Comparison of ENCODE assay signal across 1 cellular context in the genomic region with DNA sequence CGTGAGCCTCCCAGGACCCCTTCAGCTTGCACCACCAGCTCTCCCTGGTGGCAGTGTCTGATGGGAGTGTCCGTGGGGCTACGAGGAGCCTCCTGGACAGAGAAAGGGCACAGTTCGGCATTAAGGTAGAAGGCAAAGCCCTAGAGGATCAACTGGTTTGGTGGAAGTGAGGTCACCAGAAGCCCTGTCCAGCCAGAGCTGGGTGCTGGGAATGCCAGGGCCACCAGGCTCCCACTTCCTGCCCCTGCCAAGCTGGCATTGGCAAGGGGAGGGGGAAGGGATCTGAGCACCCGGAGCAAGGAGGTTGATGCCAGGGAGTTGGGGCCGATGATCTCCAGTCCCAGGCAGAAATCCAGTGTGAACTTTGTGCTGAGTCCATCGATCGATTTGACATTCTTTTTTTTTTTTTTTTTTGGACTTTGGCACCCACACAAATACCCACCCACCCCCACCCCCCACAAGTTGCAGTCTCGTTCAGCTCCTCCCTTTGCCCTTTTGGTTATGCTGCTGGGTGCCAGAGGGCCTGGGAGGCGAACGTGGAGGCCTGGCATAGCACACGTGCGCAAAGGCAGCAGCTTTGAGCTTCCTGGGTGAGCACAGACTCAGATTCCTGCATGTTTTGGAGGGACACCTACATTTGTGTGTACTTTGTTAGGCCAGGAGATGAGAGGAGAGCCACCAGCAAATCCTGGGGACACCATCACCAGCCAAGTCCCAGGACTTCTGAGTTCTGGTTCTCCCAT.
A peak's percentile ranks its signal among the peaks of the same experiment; 100 is the strongest.
TF ChIP-seq lines count a peak whose summit lies in the region.

No MANE protein-coding gene starts in this region.

TF ChIP-seq in HepG2, 621 proteins besides CTCF, POLR2A, EP300 and RAD21 (continued from another document and continues in another):
- TF ChIP-seq, protein P1, sequence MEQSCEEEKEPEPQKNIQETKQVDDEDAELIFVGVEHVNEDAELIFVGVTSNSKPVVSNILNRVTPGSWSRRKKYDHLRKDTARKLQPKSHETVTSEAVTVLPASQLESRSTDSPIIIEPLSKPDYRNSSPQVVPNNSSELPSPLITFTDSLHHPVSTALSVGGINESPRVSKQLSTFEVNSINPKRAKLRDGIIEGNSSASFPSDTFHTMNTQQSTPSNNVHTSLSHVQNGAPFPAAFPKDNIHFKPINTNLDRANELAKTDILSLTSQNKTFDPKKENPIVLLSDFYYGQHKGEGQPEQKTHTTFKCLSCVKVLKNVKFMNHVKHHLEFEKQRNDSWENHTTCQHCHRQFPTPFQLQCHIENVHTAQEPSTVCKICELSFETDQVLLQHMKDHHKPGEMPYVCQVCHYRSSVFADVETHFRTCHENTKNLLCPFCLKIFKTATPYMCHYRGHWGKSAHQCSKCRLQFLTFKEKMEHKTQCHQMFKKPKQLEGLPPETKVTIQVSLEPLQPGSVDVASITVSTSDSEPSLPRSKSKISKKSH (CRISPR knock-in tag; IDR thresholded peaks at IDR 0.05; ENCODE audit: borderline replicate concordance) = no peak
- no peak for TF ChIP-seq SSRP1 (CRISPR knock-in tag; IDR thresholded peaks at IDR 0.05)
- peak; percentile 91; the same call in 1 of the 2 replicates for TF ChIP-seq ZNF556 (CRISPR knock-in tag; IDR thresholded peaks at IDR 0.05; ENCODE audit: borderline replicate concordance)
- no peak for TF ChIP-seq ZKSCAN5 (CRISPR knock-in tag; IDR thresholded peaks at IDR 0.05)
- TF ChIP-seq, protein P2, sequence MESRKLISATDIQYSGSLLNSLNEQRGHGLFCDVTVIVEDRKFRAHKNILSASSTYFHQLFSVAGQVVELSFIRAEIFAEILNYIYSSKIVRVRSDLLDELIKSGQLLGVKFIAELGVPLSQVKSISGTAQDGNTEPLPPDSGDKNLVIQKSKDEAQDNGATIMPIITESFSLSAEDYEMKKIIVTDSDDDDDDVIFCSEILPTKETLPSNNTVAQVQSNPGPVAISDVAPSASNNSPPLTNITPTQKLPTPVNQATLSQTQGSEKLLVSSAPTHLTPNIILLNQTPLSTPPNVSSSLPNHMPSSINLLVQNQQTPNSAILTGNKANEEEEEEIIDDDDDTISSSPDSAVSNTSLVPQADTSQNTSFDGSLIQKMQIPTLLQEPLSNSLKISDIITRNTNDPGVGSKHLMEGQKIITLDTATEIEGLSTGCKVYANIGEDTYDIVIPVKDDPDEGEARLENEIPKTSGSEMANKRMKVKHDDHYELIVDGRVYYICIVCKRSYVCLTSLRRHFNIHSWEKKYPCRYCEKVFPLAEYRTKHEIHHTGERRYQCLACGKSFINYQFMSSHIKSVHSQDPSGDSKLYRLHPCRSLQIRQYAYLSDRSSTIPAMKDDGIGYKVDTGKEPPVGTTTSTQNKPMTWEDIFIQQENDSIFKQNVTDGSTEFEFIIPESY (CRISPR knock-in tag; IDR thresholded peaks at IDR 0.05) = peak; percentile 56
- TF ChIP-seq ZMYM3 (CRISPR knock-in tag; IDR thresholded peaks at IDR 0.05) = no peak; the same call in 1 of the 2 replicates
- TF ChIP-seq NCOR1 (IDR thresholded peaks at IDR 0.05; ENCODE audit: borderline replicate concordance, low read length) = peak; percentile 98
- TF ChIP-seq HNRNPK (IDR thresholded peaks at IDR 0.05; ENCODE audit: low read depth, low read length, poor library complexity, severe bottlenecking) = no peak
- TF ChIP-seq TBL1XR1 (IDR thresholded peaks at IDR 0.05; ENCODE audit: borderline replicate concordance, low read length, partially characterized antibody) = peak; percentile 60
- peak; percentile 60; the same call in 1 of the 2 replicates for TF ChIP-seq ZNF792 (CRISPR knock-in tag; IDR thresholded peaks at IDR 0.05)
- TF ChIP-seq ZNF737 (CRISPR knock-in tag; IDR thresholded peaks at IDR 0.05; ENCODE audit: borderline replicate concordance) = no peak
- TF ChIP-seq KLF9 (CRISPR knock-in tag; IDR thresholded peaks at IDR 0.05; ENCODE audit: low read depth) = no peak
- TF ChIP-seq ZNF678 (CRISPR knock-in tag; IDR thresholded peaks at IDR 0.05) = no peak
- TF ChIP-seq ZNF44 (CRISPR knock-in tag; IDR thresholded peaks at IDR 0.05) = no peak
- no peak for TF ChIP-seq HDAC6 (IDR thresholded peaks at IDR 0.05; ENCODE audit: low read depth, low read length)
- TF ChIP-seq, protein P3, sequence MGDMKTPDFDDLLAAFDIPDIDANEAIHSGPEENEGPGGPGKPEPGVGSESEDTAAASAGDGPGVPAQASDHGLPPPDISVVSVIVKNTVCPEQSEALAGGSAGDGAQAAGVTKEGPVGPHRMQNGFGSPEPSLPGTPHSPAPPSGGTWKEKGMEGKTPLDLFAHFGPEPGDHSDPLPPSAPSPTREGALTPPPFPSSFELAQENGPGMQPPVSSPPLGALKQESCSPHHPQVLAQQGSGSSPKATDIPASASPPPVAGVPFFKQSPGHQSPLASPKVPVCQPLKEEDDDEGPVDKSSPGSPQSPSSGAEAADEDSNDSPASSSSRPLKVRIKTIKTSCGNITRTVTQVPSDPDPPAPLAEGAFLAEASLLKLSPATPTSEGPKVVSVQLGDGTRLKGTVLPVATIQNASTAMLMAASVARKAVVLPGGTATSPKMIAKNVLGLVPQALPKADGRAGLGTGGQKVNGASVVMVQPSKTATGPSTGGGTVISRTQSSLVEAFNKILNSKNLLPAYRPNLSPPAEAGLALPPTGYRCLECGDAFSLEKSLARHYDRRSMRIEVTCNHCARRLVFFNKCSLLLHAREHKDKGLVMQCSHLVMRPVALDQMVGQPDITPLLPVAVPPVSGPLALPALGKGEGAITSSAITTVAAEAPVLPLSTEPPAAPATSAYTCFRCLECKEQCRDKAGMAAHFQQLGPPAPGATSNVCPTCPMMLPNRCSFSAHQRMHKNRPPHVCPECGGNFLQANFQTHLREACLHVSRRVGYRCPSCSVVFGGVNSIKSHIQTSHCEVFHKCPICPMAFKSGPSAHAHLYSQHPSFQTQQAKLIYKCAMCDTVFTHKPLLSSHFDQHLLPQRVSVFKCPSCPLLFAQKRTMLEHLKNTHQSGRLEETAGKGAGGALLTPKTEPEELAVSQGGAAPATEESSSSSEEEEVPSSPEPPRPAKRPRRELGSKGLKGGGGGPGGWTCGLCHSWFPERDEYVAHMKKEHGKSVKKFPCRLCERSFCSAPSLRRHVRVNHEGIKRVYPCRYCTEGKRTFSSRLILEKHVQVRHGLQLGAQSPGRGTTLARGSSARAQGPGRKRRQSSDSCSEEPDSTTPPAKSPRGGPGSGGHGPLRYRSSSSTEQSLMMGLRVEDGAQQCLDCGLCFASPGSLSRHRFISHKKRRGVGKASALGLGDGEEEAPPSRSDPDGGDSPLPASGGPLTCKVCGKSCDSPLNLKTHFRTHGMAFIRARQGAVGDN (CRISPR knock-in tag; IDR thresholded peaks at IDR 0.05) = peak; percentile 96
- TF ChIP-seq BRCA1 (CRISPR knock-in tag; IDR thresholded peaks at IDR 0.05) = peak; percentile 96; the same call in 1 of the 2 replicates
- TF ChIP-seq SIN3B (IDR thresholded peaks at IDR 0.05; ENCODE audit: low read length) = peak; percentile 52; the same call in 1 of the 2 replicates
- TF ChIP-seq ZNF225 (CRISPR knock-in tag; IDR thresholded peaks at IDR 0.05) = peak; percentile 83
- TF ChIP-seq ZNF598 (CRISPR knock-in tag; IDR thresholded peaks at IDR 0.05; ENCODE audit: borderline replicate concordance) = peak; percentile 41; the same call in 1 of the 2 replicates
- no peak for TF ChIP-seq ZNF274 (CRISPR knock-in tag; IDR thresholded peaks at IDR 0.05)
- TF ChIP-seq, protein P4, sequence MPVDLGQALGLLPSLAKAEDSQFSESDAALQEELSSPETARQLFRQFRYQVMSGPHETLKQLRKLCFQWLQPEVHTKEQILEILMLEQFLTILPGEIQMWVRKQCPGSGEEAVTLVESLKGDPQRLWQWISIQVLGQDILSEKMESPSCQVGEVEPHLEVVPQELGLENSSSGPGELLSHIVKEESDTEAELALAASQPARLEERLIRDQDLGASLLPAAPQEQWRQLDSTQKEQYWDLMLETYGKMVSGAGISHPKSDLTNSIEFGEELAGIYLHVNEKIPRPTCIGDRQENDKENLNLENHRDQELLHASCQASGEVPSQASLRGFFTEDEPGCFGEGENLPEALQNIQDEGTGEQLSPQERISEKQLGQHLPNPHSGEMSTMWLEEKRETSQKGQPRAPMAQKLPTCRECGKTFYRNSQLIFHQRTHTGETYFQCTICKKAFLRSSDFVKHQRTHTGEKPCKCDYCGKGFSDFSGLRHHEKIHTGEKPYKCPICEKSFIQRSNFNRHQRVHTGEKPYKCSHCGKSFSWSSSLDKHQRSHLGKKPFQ (CRISPR knock-in tag; IDR thresholded peaks at IDR 0.05; ENCODE audit: insufficient replicate concordance) = no peak
- TF ChIP-seq CHCHD3 (CRISPR knock-in tag; IDR thresholded peaks at IDR 0.05) = 0 out of 2 replicates have a peak, but pooled peaks have one; percentile 10
- TF ChIP-seq ZSCAN29 (CRISPR knock-in tag; conservative IDR thresholded peaks at IDR 0.05) = no peak
- TF ChIP-seq, protein P5, sequence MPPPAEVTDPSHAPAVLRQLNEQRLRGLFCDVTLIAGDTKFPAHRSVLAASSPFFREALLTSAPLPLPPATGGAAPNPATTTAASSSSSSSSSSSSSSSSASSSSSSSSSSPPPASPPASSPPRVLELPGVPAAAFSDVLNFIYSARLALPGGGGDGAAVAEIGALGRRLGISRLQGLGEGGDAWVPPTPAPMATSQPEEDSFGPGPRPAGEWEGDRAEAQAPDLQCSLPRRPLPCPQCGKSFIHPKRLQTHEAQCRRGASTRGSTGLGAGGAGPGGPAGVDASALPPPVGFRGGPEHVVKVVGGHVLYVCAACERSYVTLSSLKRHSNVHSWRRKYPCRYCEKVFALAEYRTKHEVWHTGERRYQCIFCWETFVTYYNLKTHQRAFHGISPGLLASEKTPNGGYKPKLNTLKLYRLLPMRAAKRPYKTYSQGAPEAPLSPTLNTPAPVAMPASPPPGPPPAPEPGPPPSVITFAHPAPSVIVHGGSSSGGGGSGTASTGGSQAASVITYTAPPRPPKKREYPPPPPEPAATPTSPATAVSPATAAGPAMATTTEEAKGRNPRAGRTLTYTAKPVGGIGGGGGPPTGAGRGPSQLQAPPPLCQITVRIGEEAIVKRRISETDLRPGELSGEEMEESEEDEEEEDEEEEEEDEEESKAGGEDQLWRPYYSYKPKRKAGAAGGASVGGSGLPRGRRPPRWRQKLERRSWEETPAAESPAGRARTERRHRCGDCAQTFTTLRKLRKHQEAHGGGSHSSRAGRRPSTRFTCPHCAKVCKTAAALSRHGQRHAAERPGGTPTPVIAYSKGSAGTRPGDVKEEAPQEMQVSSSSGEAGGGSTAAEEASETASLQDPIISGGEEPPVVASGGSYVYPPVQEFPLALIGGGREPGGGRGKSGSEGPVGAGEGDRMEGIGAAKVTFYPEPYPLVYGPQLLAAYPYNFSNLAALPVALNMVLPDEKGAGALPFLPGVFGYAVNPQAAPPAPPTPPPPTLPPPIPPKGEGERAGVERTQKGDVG (CRISPR knock-in tag; IDR thresholded peaks at IDR 0.05; ENCODE audit: borderline replicate concordance) = no peak
- no peak for TF ChIP-seq NFATC3 (CRISPR knock-in tag; IDR thresholded peaks at IDR 0.05)
- TF ChIP-seq, protein P6, sequence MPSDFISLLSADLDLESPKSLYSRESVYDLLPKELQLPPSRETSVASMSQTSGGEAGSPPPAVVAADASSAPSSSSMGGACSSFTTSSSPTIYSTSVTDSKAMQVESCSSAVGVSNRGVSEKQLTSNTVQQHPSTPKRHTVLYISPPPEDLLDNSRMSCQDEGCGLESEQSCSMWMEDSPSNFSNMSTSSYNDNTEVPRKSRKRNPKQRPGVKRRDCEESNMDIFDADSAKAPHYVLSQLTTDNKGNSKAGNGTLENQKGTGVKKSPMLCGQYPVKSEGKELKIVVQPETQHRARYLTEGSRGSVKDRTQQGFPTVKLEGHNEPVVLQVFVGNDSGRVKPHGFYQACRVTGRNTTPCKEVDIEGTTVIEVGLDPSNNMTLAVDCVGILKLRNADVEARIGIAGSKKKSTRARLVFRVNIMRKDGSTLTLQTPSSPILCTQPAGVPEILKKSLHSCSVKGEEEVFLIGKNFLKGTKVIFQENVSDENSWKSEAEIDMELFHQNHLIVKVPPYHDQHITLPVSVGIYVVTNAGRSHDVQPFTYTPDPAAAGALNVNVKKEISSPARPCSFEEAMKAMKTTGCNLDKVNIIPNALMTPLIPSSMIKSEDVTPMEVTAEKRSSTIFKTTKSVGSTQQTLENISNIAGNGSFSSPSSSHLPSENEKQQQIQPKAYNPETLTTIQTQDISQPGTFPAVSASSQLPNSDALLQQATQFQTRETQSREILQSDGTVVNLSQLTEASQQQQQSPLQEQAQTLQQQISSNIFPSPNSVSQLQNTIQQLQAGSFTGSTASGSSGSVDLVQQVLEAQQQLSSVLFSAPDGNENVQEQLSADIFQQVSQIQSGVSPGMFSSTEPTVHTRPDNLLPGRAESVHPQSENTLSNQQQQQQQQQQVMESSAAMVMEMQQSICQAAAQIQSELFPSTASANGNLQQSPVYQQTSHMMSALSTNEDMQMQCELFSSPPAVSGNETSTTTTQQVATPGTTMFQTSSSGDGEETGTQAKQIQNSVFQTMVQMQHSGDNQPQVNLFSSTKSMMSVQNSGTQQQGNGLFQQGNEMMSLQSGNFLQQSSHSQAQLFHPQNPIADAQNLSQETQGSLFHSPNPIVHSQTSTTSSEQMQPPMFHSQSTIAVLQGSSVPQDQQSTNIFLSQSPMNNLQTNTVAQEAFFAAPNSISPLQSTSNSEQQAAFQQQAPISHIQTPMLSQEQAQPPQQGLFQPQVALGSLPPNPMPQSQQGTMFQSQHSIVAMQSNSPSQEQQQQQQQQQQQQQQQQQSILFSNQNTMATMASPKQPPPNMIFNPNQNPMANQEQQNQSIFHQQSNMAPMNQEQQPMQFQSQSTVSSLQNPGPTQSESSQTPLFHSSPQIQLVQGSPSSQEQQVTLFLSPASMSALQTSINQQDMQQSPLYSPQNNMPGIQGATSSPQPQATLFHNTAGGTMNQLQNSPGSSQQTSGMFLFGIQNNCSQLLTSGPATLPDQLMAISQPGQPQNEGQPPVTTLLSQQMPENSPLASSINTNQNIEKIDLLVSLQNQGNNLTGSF (CRISPR knock-in tag; IDR thresholded peaks at IDR 0.05) = peak; percentile 73; the same call in 1 of the 2 replicates
- TF ChIP-seq, protein P7, sequence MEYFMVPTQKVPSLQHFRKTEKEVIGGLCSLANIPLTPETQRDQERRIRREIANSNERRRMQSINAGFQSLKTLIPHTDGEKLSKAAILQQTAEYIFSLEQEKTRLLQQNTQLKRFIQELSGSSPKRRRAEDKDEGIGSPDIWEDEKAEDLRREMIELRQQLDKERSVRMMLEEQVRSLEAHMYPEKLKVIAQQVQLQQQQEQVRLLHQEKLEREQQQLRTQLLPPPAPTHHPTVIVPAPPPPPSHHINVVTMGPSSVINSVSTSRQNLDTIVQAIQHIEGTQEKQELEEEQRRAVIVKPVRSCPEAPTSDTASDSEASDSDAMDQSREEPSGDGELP (IDR thresholded peaks at IDR 0.05; ENCODE audit: borderline replicate concordance, low read depth) = peak; percentile 70
- TF ChIP-seq, protein P8, sequence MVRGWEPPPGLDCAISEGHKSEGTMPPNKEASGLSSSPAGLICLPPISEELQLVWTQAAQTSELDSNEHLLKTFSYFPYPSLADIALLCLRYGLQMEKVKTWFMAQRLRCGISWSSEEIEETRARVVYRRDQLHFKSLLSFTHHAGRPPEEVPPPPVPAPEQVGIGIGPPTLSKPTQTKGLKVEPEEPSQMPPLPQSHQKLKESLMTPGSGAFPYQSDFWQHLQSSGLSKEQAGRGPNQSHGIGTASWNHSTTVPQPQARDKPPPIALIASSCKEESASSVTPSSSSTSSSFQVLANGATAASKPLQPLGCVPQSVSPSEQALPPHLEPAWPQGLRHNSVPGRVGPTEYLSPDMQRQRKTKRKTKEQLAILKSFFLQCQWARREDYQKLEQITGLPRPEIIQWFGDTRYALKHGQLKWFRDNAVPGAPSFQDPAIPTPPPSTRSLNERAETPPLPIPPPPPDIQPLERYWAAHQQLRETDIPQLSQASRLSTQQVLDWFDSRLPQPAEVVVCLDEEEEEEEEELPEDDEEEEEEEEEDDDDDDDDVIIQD (CRISPR knock-in tag; IDR thresholded peaks at IDR 0.05; ENCODE audit: low read depth) = no peak
- no peak; a peak in 1 of 4 replicates for TF ChIP-seq MAFK (conservative IDR thresholded peaks at IDR 0.05 in 1 of 2, IDR thresholded peaks at IDR 0.05 in 1 of 2; ENCODE audit: low read length in 2 of 2)
- TF ChIP-seq ZNF234 (CRISPR knock-in tag; conservative IDR thresholded peaks at IDR 0.05) = no peak
